Comparison of ENCODE assay signal across 22 cellular contexts in the genomic region with DNA sequence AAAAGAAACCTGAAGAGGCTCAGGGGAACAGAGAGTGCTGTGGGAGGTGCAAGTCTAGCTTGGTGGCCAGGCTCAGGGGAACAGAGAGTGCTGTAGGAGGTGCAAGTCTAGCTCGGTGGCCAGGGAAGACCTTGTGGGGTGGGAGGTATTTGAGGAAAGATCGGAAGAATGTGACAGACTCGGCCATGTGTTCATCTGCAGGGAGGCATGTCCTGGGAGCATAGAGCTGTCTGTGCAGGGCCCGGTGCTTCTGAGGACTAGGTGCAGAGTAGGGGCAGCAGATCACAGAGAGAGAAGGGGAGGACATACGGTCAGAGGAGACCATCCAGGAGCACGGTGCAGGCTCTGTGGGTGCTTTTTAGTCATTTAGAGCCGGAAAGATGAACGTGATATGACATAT. TPM values are rescaled to one million over a fixed set of nuclear protein-coding genes. Genes with fewer than 3 reads are reported as not detected.
DNase-seq lines count a peak whose midpoint lies in the region; ATAC-seq, FAIRE-seq and TF ChIP-seq lines count a peak whose summit lies in the region.
"Had no signal": no experiment of that assay in that cellular context is flagged by ENCODE, and none has a peak within 500 bp of the region (broad histone marks: within the 10 kb centered on the region; RNA-seq: fewer than 3 reads in every experiment).

No MANE protein-coding gene starts in this region.

- no peak overlapping the region for H3K27ac Mint-ChIP-seq in activated B cell treated with CpG ODN at 0.5 μM for 24 hours
- H3K27ac Mint-ChIP-seq in effector memory CD8-positive, alpha-beta T cell: no peak overlapping the region
- H3K27ac Mint-ChIP-seq: GM23338, IgD-negative memory B cell had no signal

- no peak overlapping the region for H4K5ac ChIP-seq in H1 (ENCODE audit: insufficient read length, low read depth, low read length)

- no peak overlapping the region for H2BK20ac ChIP-seq in H1 (ENCODE audit: low read length)

- no peak overlapping the region for H3K18ac ChIP-seq in H1 (ENCODE audit: extremely low read depth, low read length)

- no peak for FAIRE-seq in H1 (lab: Jason Lieb, UNC)
- FAIRE-seq: A204.1, GM12892 had no signal

- no peak for TF ChIP-seq EP300 in H1 (IDR thresholded peaks at IDR 0.05; ENCODE audit: borderline replicate concordance in 1 of 2, low read depth in 2 of 2, low read length in 2 of 2)

- no peak for ATAC-seq in activated B cell treated with CpG ODN at 0.5 μM for 24 hours (ENCODE audit: low read depth)
- ATAC-seq in HG02840 (IDR thresholded peaks at IDR 0.05; ENCODE audit: low FRiP score, unreplicated experiment): no peak
- no peak for ATAC-seq in effector memory CD8-positive, alpha-beta T cell (replicated peaks)
- ATAC-seq: GM23338 had no signal

- H3K27me3 ChIP-seq in H1 (replicated peaks in 1 of 4; ENCODE audit: control insufficient read depth in 3 of 4, extremely low read depth in 1 of 4, insufficient read depth in 3 of 4, low read length in 3 of 4): peaks cover 0 to 7% (median 0%) of the 10 kb centered on the region in 4 experiments; a peak in 4 of 7 replicates

- intact Hi-C loops in activated B cell treated with CpG ODN at 0.5 μM for 24 hours (cut with micrococcal nuclease) (no loop called here), posterior vena cava (cut with DNase I) (no loop called here)

- peaks cover 14% of the 10 kb centered on the region; the same call in 1 of the 2 replicates for H3K23me2 ChIP-seq in H1 (ENCODE audit: low read depth, low read length)

- no peaks in the 10 kb centered on the region for H3K36me3 ChIP-seq in H1 (ENCODE audit: control insufficient read depth in 2 of 4, insufficient read depth in 4 of 4, low read length in 3 of 4)

- peak overlapping the region; percentile 38 for H4K91ac ChIP-seq in H1 (replicated peaks; ENCODE audit: insufficient read length, low read length)

- H3K27ac ChIP-seq in H1 (ENCODE audit: low read depth, low read length): no peak overlapping the region
- H3K27ac ChIP-seq: C4-2B had no signal

- whole genome bisulfite sequencing in H1 (ENCODE audit: extremely low coverage in 1 of 2, insufficient coverage in 1 of 2, insufficient read length in 1 of 2, insufficient replicate concordance in 2 of 2, low coverage in 1 of 2, low lambda C conversion rate in 2 of 2, missing lambda C conversion rate in 1 of 2), 2 experiments: 84% methylated on average over 8 of the region's 8 CpGs; no CpG with 5 or more reads in 1 of the 2 experiments

- H3K56ac ChIP-seq in H1 (replicated peaks; ENCODE audit: insufficient read length, low read depth, low read length): no peak overlapping the region

- H3K9ac ChIP-seq in H1 (replicated peaks in 1 of 4; ENCODE audit: extremely low read depth in 1 of 4, low read depth in 3 of 4, low read length in 3 of 4): no peak overlapping the region

- no peak for TF ChIP-seq CTCF in activated B cell treated with CpG ODN at 0.5 μM for 24 hours (IDR thresholded peaks at IDR 0.05)
- no peak for TF ChIP-seq CTCF in H1 (IDR thresholded peaks at IDR 0.05; ENCODE audit: control extremely low read depth in 1 of 3, insufficient read depth in 1 of 3, low read depth in 1 of 3, low read length in 3 of 3)

- no peak overlapping the region for H3K23ac ChIP-seq in H1 (ENCODE audit: insufficient read length)

- TF ChIP-seq POLR2A in H1 (IDR thresholded peaks at IDR 0.05; ENCODE audit: control extremely low read depth in 1 of 2, low read depth in 2 of 2, low read length in 2 of 2): no peak

- H2BK5ac ChIP-seq in H1 (ENCODE audit: low read depth, low read length): no peak overlapping the region

- no peak overlapping the region for H4K8ac ChIP-seq in H1 (ENCODE audit: extremely low read depth, insufficient read depth, low read length)

- H3K4me1 Mint-ChIP-seq in activated B cell treated with CpG ODN at 0.5 μM for 24 hours: no peaks in the 10 kb centered on the region
- H3K4me1 Mint-ChIP-seq in effector memory CD8-positive, alpha-beta T cell (ENCODE audit: low read depth in 2 of 2): peaks cover 0 to under 1% of the 10 kb centered on the region in 2 donors
- H3K4me1 Mint-ChIP-seq: GM23338 had no signal

- H2AK5ac ChIP-seq in H1 (ENCODE audit: low read depth, low read length): no peak overlapping the region

- H2BK120ac ChIP-seq in H1 (replicated peaks; ENCODE audit: low read depth, low read length): no peak overlapping the region

- CTCF ChIA-PET in activated B cell treated with CpG ODN at 0.5 μM for 24 hours (lab: Charles Lee): no interaction called here
- CTCF ChIA-PET in H1 (lab: Charles Lee; ENCODE audit: partially characterized antibody): interaction anchor here (1.8 to 2.1 kb wide), 2 partner anchors 87 to 92 kb away, joined by 5 read pairs; no protein-coding TSS in a partner anchor

- peaks cover 12% of the 10 kb centered on the region for H3K9me3 Mint-ChIP-seq in activated B cell treated with CpG ODN at 0.5 μM for 24 hours
- peaks cover 8 to 17% of the 10 kb centered on the region in 2 donors for H3K9me3 Mint-ChIP-seq in effector memory CD8-positive, alpha-beta T cell

- H3K14ac ChIP-seq in H1 (ENCODE audit: insufficient read length): no peak overlapping the region

- DNase-seq in CD1c-positive myeloid dendritic cell (ENCODE audit: extremely low spot score): peak; percentile 72
- DNase-seq in activated B cell treated with CpG ODN at 0.5 μM for 24 hours: peak; percentile 4
- no peak for DNase-seq in H1 (ENCODE audit: low read depth in 1 of 2, low spot score in 2 of 2)
- DNase-seq in posterior vena cava (ENCODE audit: low spot score): peak; percentile 61
- DNase-seq in mucosa of gallbladder (ENCODE audit: low spot score): no peak
- no peak for DNase-seq in effector memory CD8-positive, alpha-beta T cell
- DNase-seq in ecto neural progenitor cell (ENCODE audit: low spot score): no peak
- DNase-seq: DMS 273 treated with DMSO at 0.1 percent for 48 hours, DMS79 treated with DMSO at 0.1 percent for 48 hours, HCEC 1CT, MV-4-11, NCI-H2171, NCI-H524 treated with DMSO at 0.1 percent for 48 hours, SHP77 had no signal

- no peaks in the 10 kb centered on the region for H3K79me2 ChIP-seq in H1 (ENCODE audit: control insufficient read depth in 1 of 2, insufficient read depth in 2 of 2, low read length in 2 of 2)

- H2AFZ ChIP-seq in H1 (ENCODE audit: low read length): no peak overlapping the region
- H2AFZ ChIP-seq: GM23338 had no signal

- H3K4me3 Mint-ChIP-seq in activated B cell treated with CpG ODN at 0.5 μM for 24 hours: no peak overlapping the region
- no peak overlapping the region for H3K4me3 Mint-ChIP-seq in effector memory CD8-positive, alpha-beta T cell
- H3K4me3 Mint-ChIP-seq: GM23338 had no signal

- H3K36me3 Mint-ChIP-seq in activated B cell treated with CpG ODN at 0.5 μM for 24 hours (ENCODE audit: low read depth): no peaks in the 10 kb centered on the region
- H3K36me3 Mint-ChIP-seq in effector memory CD8-positive, alpha-beta T cell (ENCODE audit: insufficient read depth): no peaks in the 10 kb centered on the region
- H3K36me3 Mint-ChIP-seq: IgD-negative memory B cell had no signal

- H2BK15ac ChIP-seq in H1 (ENCODE audit: low read length): no peak overlapping the region

- H4K20me1 ChIP-seq in H1 (replicated peaks in 1 of 2; ENCODE audit: control insufficient read depth in 1 of 2, insufficient read depth in 2 of 2, low read length in 2 of 2): peaks cover 0 to 3% of the 10 kb centered on the region in 2 experiments

- H3K4me2 ChIP-seq in H1 (ENCODE audit: insufficient read depth in 1 of 2, low read depth in 2 of 2, low read length in 2 of 2): no peak overlapping the region
- H3K4me2 ChIP-seq: GM23338 had no signal

- no peaks in the 10 kb centered on the region for H3K79me1 ChIP-seq in H1 (ENCODE audit: low read depth, low read length)

- TF ChIP-seq RAD21 in H1 (IDR thresholded peaks at IDR 0.05 in 1 of 2, conservative IDR thresholded peaks at IDR 0.05 in 1 of 2; ENCODE audit: low read depth in 2 of 2, low read length in 2 of 2): no peak

- POLR2A ChIA-PET in activated B cell treated with CpG ODN at 0.5 μM for 24 hours (lab: Charles Lee) (no interaction called here), H1 (lab: Charles Lee; ENCODE audit: partially characterized antibody) (no interaction called here)

- peaks cover 0 to 2% of the 10 kb centered on the region in 2 experiments; a peak in 1 of 4 replicates for H3K9me3 ChIP-seq in H1 (ENCODE audit: insufficient read depth in 2 of 2, low read depth in 1 of 2, low read length in 1 of 2)

- H3K27me3 Mint-ChIP-seq in activated B cell treated with CpG ODN at 0.5 μM for 24 hours: no peaks in the 10 kb centered on the region
- H3K27me3 Mint-ChIP-seq in effector memory CD8-positive, alpha-beta T cell: peaks cover 9 to 33% of the 10 kb centered on the region in 2 donors
- H3K27me3 Mint-ChIP-seq: IgD-negative memory B cell had no signal

- no peak overlapping the region for H3K4ac ChIP-seq in H1 (replicated peaks; ENCODE audit: insufficient read length, low read depth, low read length)

- H3K4me1 ChIP-seq in H1 (replicated peaks in 1 of 4; ENCODE audit: control insufficient read depth in 3 of 4, insufficient read depth in 4 of 4, low read length in 3 of 4): no peaks in the 10 kb centered on the region; a peak in 1 of 7 replicates

- no peak overlapping the region for H2BK12ac ChIP-seq in H1 (ENCODE audit: low read depth, low read length)

- H3K4me3 ChIP-seq in H1 (ENCODE audit: extremely low read depth in 1 of 4, insufficient read depth in 2 of 4, low read depth in 3 of 4, low read length in 4 of 4): no peak overlapping the region
- H3K4me3 ChIP-seq: GM23338 had no signal

RNA-seq across cellular contexts. Expression of a gene that starts 10.8 kb away (rescaled TPM):
- not detected in 2 replicates for total RNA-seq in activated B cell treated with CpG ODN at 0.5 μM for 24 hours
- 0.22 and 0.23 TPM in 2 replicates for total RNA-seq in H1 (2021; fragmentation: NEBNext Ultra II Directional; extraction: Animal tissue kit (Norgen Biotek cat#: 25700))
- polyA plus RNA-seq in H1 (2011; rRNA removed): 0.08 and 0.14 TPM in 2 replicates
- polyA plus RNA-seq in H1 (2011; cell fraction: cytosol; rRNA removed): 0.06 TPM
- 0.19 TPM for polyA plus RNA-seq in H1 (2011; cell fraction: nucleus; rRNA removed)
- polyA plus RNA-seq in H1 (2012, experiment 1 of 2): 0.16 to 0.25 TPM (median 0.19 TPM) in 4 replicates
- not detected for polyA plus RNA-seq in H1 (2012, experiment 2 of 2)
- polyA plus RNA-seq in H1 (2013, experiment 1 of 2): 0.10 TPM
- polyA plus RNA-seq in H1 (2013, experiment 2 of 2): 0.06 TPM
- 0.16 TPM in 1 of 2 replicates, not detected in the other for polyA minus RNA-seq in H1 (2011; rRNA and poly(A)+ RNA removed)
- not detected for polyA minus RNA-seq in H1 (2011; cell fraction: cytosol; rRNA and poly(A)+ RNA removed)
- not detected for polyA minus RNA-seq in H1 (2011; cell fraction: nucleus; rRNA and poly(A)+ RNA removed)
- total RNA-seq in posterior vena cava: 1 to 10 TPM; 1.4 to 2.4 TPM
- total RNA-seq in mucosa of gallbladder: 13.9 TPM
- total RNA-seq: GM23338 had no signal

RNA-seq across cellular contexts. Expression of a gene that starts 24.2 kb away (rescaled TPM):
- total RNA-seq in activated B cell treated with CpG ODN at 0.5 μM for 24 hours: 33.2 and 39.2 TPM in 2 replicates
- total RNA-seq in H1 (2021; fragmentation: NEBNext Ultra II Directional; extraction: Animal tissue kit (Norgen Biotek cat#: 25700)): 169 and 182 TPM in 2 replicates
- polyA plus RNA-seq in H1 (2011; rRNA removed): 173 and 243 TPM in 2 replicates
- polyA plus RNA-seq in H1 (2011; cell fraction: cytosol; rRNA removed): 138 TPM
- polyA plus RNA-seq in H1 (2011; cell fraction: nucleus; rRNA removed): 238 TPM
- polyA plus RNA-seq in H1 (2012, experiment 1 of 2): 130 to 236 TPM (median 215 TPM) in 4 replicates
- polyA plus RNA-seq in H1 (2012, experiment 2 of 2): 250 TPM
- polyA plus RNA-seq in H1 (2013, experiment 1 of 2): 221 TPM
- 199 TPM for polyA plus RNA-seq in H1 (2013, experiment 2 of 2)
- polyA minus RNA-seq in H1 (2011; rRNA and poly(A)+ RNA removed): 142 and 153 TPM in 2 replicates
- 129 TPM for polyA minus RNA-seq in H1 (2011; cell fraction: cytosol; rRNA and poly(A)+ RNA removed)
- polyA minus RNA-seq in H1 (2011; cell fraction: nucleus; rRNA and poly(A)+ RNA removed): 94.0 TPM
- total RNA-seq in posterior vena cava: 100 to 1,000 TPM; 351 to 519 TPM
- total RNA-seq in mucosa of gallbladder: 2,163 TPM

RNA-seq across cellular contexts. Expression of a gene that starts 42.6 kb away (rescaled TPM):
- not detected in 2 replicates for total RNA-seq in activated B cell treated with CpG ODN at 0.5 μM for 24 hours
- total RNA-seq in H1 (2021; fragmentation: NEBNext Ultra II Directional; extraction: Animal tissue kit (Norgen Biotek cat#: 25700)): not detected in 2 replicates
- not detected in 2 replicates for polyA plus RNA-seq in H1 (2011; rRNA removed)
- not detected for polyA plus RNA-seq in H1 (2011; cell fraction: cytosol; rRNA removed)
- not detected for polyA plus RNA-seq in H1 (2011; cell fraction: nucleus; rRNA removed)
- not detected in 4 replicates for polyA plus RNA-seq in H1 (2012, experiment 1 of 2)
- polyA plus RNA-seq in H1 (2012, experiment 2 of 2): not detected
- not detected for polyA plus RNA-seq in H1 (2013, experiment 1 of 2)
- polyA plus RNA-seq in H1 (2013, experiment 2 of 2): not detected
- polyA minus RNA-seq in H1 (2011; rRNA and poly(A)+ RNA removed): not detected in 2 replicates
- polyA minus RNA-seq in H1 (2011; cell fraction: cytosol; rRNA and poly(A)+ RNA removed): not detected
- not detected for polyA minus RNA-seq in H1 (2011; cell fraction: nucleus; rRNA and poly(A)+ RNA removed)
- not detected for total RNA-seq in posterior vena cava
- total RNA-seq in mucosa of gallbladder: not detected
- total RNA-seq: GM23338, OCI-LY7, RPMI7951 had no signal
- polyA plus RNA-seq: GM23338, IgD-negative memory B cell had no signal

Comparison
In these comparisons a context has a peak if more than half of its experiments do, and no peak if none do; other contexts are left out.
1. DNase-seq: peak in CD1c-positive myeloid dendritic cell (single experiment), activated B cell treated with CpG ODN at 0.5 μM for 24 hours (single experiment) and posterior vena cava (single experiment); none in H1 (0 of 2), mucosa of gallbladder (single experiment), effector memory CD8-positive, alpha-beta T cell (0 of 3) and ecto neural progenitor cell (single experiment).